Comparison of ENCODE assay signal across 10 cellular contexts in genomic region chr4:6944311-6945051, GRCh38. TPM values are rescaled to one million over a fixed set of nuclear protein-coding genes. Genes with fewer than 3 reads are reported as not detected.
DNase-seq lines count a peak whose midpoint lies in the region; TF ChIP-seq lines count a peak whose summit lies in the region.
"Had no signal": no experiment of that assay in that cellular context is flagged by ENCODE, and none has a peak within 500 bp of the region (broad histone marks: within the 10 kb centered on the region; RNA-seq: fewer than 3 reads in every experiment).

No MANE protein-coding gene starts in this region.

- no peak overlapping the region for H3K9ac ChIP-seq in HUES48 (ENCODE audit: low read depth, low read length)
- peak overlapping the region; percentile 51 to 62 for H3K9ac ChIP-seq in duodenal mucosa (ENCODE audit: low read depth in 1 of 2, low read length in 2 of 2)

- H3K27me3 ChIP-seq in HUES48 (ENCODE audit: control insufficient read depth, insufficient read depth, low read length) (no peaks in the 10 kb centered on the region), duodenal mucosa (ENCODE audit: control insufficient read depth in 1 of 2, insufficient read depth in 2 of 2, low read length in 2 of 2) (no peaks in the 10 kb centered on the region), neutrophil (no peaks in the 10 kb centered on the region), BE2C (no peaks in the 10 kb centered on the region)

- H3K36me3 Mint-ChIP-seq in CD14-positive monocyte = peaks cover 18 to 53% of the 10 kb centered on the region in 2 donors

- intact Hi-C loops in CD14-positive monocyte (cut with micrococcal nuclease) = loop anchor here (2.0 to 5.0 kb wide), 3 partner anchors 14 to 52 kb away; partner anchors contain the start of gene TBC1D14 (in 1 of the 2)

- H3K36me3 ChIP-seq in HUES48 (ENCODE audit: control insufficient read depth, insufficient read depth, low read length) (no peaks in the 10 kb centered on the region), duodenal mucosa (ENCODE audit: control insufficient read depth in 1 of 2, insufficient read depth in 2 of 2, low read length in 2 of 2) (peaks cover 0 to under 1% of the 10 kb centered on the region in 2 donors), neutrophil (peaks cover 10% of the 10 kb centered on the region), BE2C (no peaks in the 10 kb centered on the region)

- H3K27me3 Mint-ChIP-seq in CD14-positive monocyte (ENCODE audit: low read depth in 3 of 3) = peaks cover 0 to 7% (median 0%) of the 10 kb centered on the region in 3 donors
- H3K27me3 Mint-ChIP-seq: activated CD4-positive, alpha-beta T cell treated with anti-CD3 and anti-CD28 coated beads for 36 hours had no signal

- H3K9me3 ChIP-seq in HUES48 (ENCODE audit: control insufficient read depth, insufficient read depth, low read length) (no peaks in the 10 kb centered on the region), duodenal mucosa (ENCODE audit: control insufficient read depth in 1 of 2, low read length in 2 of 2) (no peaks in the 10 kb centered on the region), neutrophil (no peaks in the 10 kb centered on the region), BE2C (no peaks in the 10 kb centered on the region)

- no peak overlapping the region for H3K4me3 ChIP-seq in HUES48 (ENCODE audit: low read depth, low read length)
- peak overlapping the region; percentile 9 to 12 for H3K4me3 ChIP-seq in duodenal mucosa (ENCODE audit: low read depth in 1 of 2, low read length in 2 of 2)
- no peak overlapping the region for H3K4me3 ChIP-seq in neutrophil (ENCODE audit: low read depth in 1 of 2, low read length in 1 of 2)
- no peak overlapping the region for H3K4me3 ChIP-seq in BE2C (ENCODE audit: low read depth, low read length)

- peaks cover 62% of the 10 kb centered on the region for H3K4me1 Mint-ChIP-seq in CD14-positive monocyte

- H3K4me1 ChIP-seq in HUES48 (ENCODE audit: control insufficient read depth, insufficient read depth, low read length) = peaks cover 49% of the 10 kb centered on the region
- H3K4me1 ChIP-seq in duodenal mucosa (ENCODE audit: control insufficient read depth in 1 of 2, insufficient read depth in 2 of 2, low read length in 2 of 2) = peaks cover 59 to 64% of the 10 kb centered on the region in 2 donors
- H3K4me1 ChIP-seq in neutrophil (ENCODE audit: control insufficient read depth in 1 of 2, insufficient read depth in 1 of 2, low read depth in 1 of 2, low read length in 1 of 2) = peaks cover 52 to 58% of the 10 kb centered on the region in 2 experiments
- peaks cover 7% of the 10 kb centered on the region; the same call in 1 of the 2 replicates for H3K4me1 ChIP-seq in BE2C

- TF ChIP-seq CTCF in CD14-positive monocyte (IDR thresholded peaks at IDR 0.05) (no peak), neutrophil (IDR thresholded peaks at IDR 0.05) (no peak), BE2C (IDR thresholded peaks at IDR 0.05; ENCODE audit: low read depth, low read length) (no peak)

- peak overlapping the region; percentile 89 to 97 (median 93) for H3K27ac Mint-ChIP-seq in CD14-positive monocyte

- no peak overlapping the region for H3K4me3 Mint-ChIP-seq in CD14-positive monocyte
- H3K4me3 Mint-ChIP-seq: activated CD4-positive, alpha-beta T cell treated with anti-CD3 and anti-CD28 coated beads for 36 hours had no signal

- no peaks in the 10 kb centered on the region for H3K9me3 Mint-ChIP-seq in CD14-positive monocyte

- H3K27ac ChIP-seq in HUES48 (ENCODE audit: low read depth, low read length) (peak overlapping the region; percentile 83), duodenal mucosa (ENCODE audit: low read depth, low read length) (peak overlapping the region; percentile 59), neutrophil (peak overlapping the region; percentile 98)

- no peak for DNase-seq in CD14-positive monocyte (ENCODE audit: low spot score)
- no peak for DNase-seq in BE2C
- no peak for DNase-seq in germinal center (ENCODE audit: low spot score)
- DNase-seq in AG20443 (ENCODE audit: low spot score) = no peak
- DNase-seq in stimulated activated CD4-positive, alpha-beta T cell treated with anti-CD3 and anti-CD28 coated beads, Interleukin-1b, Interleukin-23, amount 100 ng/mL, for 48 hours = no peak
- DNase-seq: activated CD4-positive, alpha-beta T cell treated with anti-CD3 and anti-CD28 coated beads for 36 hours; stimulated activated CD4-positive, alpha-beta T cell treated with anti-CD3 and anti-CD28 coated beads, Interleukin-15, amount 100 ng/mL, for 24 hours had no signal

RNA-seq across cellular contexts. Expression of gene TBC1D14, which starts 34.9 kb away (rescaled TPM):
- 10 to 100 TPM; 36.3 to 44.7 TPM for polyA plus RNA-seq in CD14-positive monocyte
- 54.8 TPM for polyA plus RNA-seq in BE2C (2012; ENCODE audit: insufficient read depth, insufficient read length, low read depth)

Comparison
In these comparisons a context has a peak if more than half of its experiments do, and no peak if none do; other contexts are left out.
1. H3K4me3 ChIP-seq: peak in duodenal mucosa (2 of 2); none in HUES48 (single experiment), neutrophil (0 of 2) and BE2C (single experiment).
2. Peak in every context shown above with its lines, with median percentiles within 50 percentile points of each other: H3K27ac ChIP-seq.